In genomic region chr5:4116834-4117233, GRCh38 we compare ENCODE assay signal across 14 cellular contexts.
"Had no signal": no experiment of that assay in that cellular context is flagged by ENCODE, and none has a peak within 500 bp of the region (broad histone marks: within the 10 kb centered on the region; RNA-seq: fewer than 3 reads in every experiment).

No MANE protein-coding gene starts in this region.

- H3K4me1 Mint-ChIP-seq: naive thymus-derived CD4-positive, alpha-beta T cell had no signal

- H3K27me3 Mint-ChIP-seq: naive thymus-derived CD4-positive, alpha-beta T cell; stimulated activated naive CD8-positive, alpha-beta T cell treated with anti-CD3 and anti-CD28 coated beads, Interleukin-15, Interleukin-2, amounts not matched to agents 100 ng/mL and 50 ng/mL, for 24 hours had no signal

- H3K4me3 ChIP-seq: dorsolateral prefrontal cortex, lung had no signal

- DNase-seq: activated CD4-positive, alpha-beta T cell treated with anti-CD3 and anti-CD28 coated beads for 4 hours; activated naive CD4-positive, alpha-beta T cell treated with anti-CD3 and anti-CD28 coated beads, Interleukin-2, amount 50 U/mL, for 16 hours; activated T-cell treated with anti-CD3 and anti-CD28 coated beads for 4 hours; brain microvascular endothelial cell; dorsolateral prefrontal cortex; hippocampal formation; naive thymus-derived CD4-positive, alpha-beta T cell; retina; stimulated activated CD4-positive, alpha-beta T cell treated with anti-CD3 and anti-CD28 coated beads, Interleukin-4, amount 100 ng/mL, for 1 hour; stimulated activated CD8-positive, alpha-beta memory T cell treated with anti-CD3 and anti-CD28 coated beads, Interleukin-4, amount 100 ng/mL, for 48 hours; T-helper 9 cell had no signal

- H3K4me3 Mint-ChIP-seq: naive thymus-derived CD4-positive, alpha-beta T cell; stimulated activated naive CD8-positive, alpha-beta T cell treated with anti-CD3 and anti-CD28 coated beads, Interleukin-15, Interleukin-2, amounts not matched to agents 100 ng/mL and 50 ng/mL, for 24 hours had no signal

- H3K36me3 Mint-ChIP-seq: naive thymus-derived CD4-positive, alpha-beta T cell had no signal

- H3K27ac Mint-ChIP-seq: activated T-helper 2 cell treated with anti-CD3 and anti-CD28 coated beads, Interferon-gamma antibody, Interleukin-2, Interleukin-4, amounts not matched to agents 10 μg/mL and 5 μg/mL and 100 μg/mL, durations not matched to agents 14 hours and 24 hours and 36 hours; naive thymus-derived CD4-positive, alpha-beta T cell; stimulated activated naive CD8-positive, alpha-beta T cell treated with anti-CD3 and anti-CD28 coated beads, Interleukin-15, Interleukin-2, amounts not matched to agents 100 ng/mL and 50 ng/mL, for 24 hours had no signal
